14 cellular contexts compared by ENCODE assay signal in genomic region chr4:165330071-165330470, GRCh38. TPM values are rescaled to one million over a fixed set of nuclear protein-coding genes. Genes with fewer than 3 reads are reported as not detected.
DNase-seq lines count a peak whose midpoint lies in the region; ATAC-seq, FAIRE-seq and TF ChIP-seq lines count a peak whose summit lies in the region.
"Had no signal": no experiment of that assay in that cellular context is flagged by ENCODE, and none has a peak within 500 bp of the region (broad histone marks: within the 10 kb centered on the region; RNA-seq: fewer than 3 reads in every experiment).

No MANE protein-coding gene starts in this region.

- no peaks in the 10 kb centered on the region for H3K27me3 ChIP-seq in NT2/D1 (ENCODE audit: insufficient read depth, insufficient read length)
- H3K27me3 ChIP-seq in endothelial cell of umbilical vein (ENCODE audit: control insufficient read depth in 2 of 2, insufficient read depth in 2 of 2, low read length in 2 of 2): no peaks in the 10 kb centered on the region
- no peaks in the 10 kb centered on the region for H3K27me3 ChIP-seq in neuron (ENCODE audit: insufficient read depth, low read length)

- no peak overlapping the region for H3K27ac ChIP-seq in endothelial cell of umbilical vein (ENCODE audit: insufficient read depth, low read depth, low read length)
- H3K27ac ChIP-seq: GM23248 had no signal

- CTCF ChIA-PET in endothelial cell of umbilical vein (lab: Charles Lee): interaction anchor here (0.6 to 8.8 kb wide), 3 partner anchors 44 to 199 kb away, joined by 3 to 50 read pairs (median 4); no protein-coding TSS in a partner anchor

- peak overlapping the region; percentile 50 for H3K4me3 ChIP-seq in NT2/D1 (ENCODE audit: insufficient read length, low read depth)
- H3K4me3 ChIP-seq in endothelial cell of umbilical vein (replicated peaks in 1 of 3; ENCODE audit: insufficient read depth in 1 of 3, low read depth in 1 of 3, low read length in 3 of 3): peak overlapping the region in 1 of 3 experiments; percentile 98
- peak overlapping the region; percentile 94 for H3K4me3 ChIP-seq in neuron (ENCODE audit: low read length)
- H3K4me3 ChIP-seq: GM23248 had no signal

- peaks cover 11% of the 10 kb centered on the region; the same call in 1 of the 2 replicates for H3K4me1 ChIP-seq in ES-I3 (ENCODE audit: insufficient read depth, low read length)
- no peaks in the 10 kb centered on the region for H3K4me1 ChIP-seq in NT2/D1 (ENCODE audit: insufficient read depth, insufficient read length)
- H3K4me1 ChIP-seq in endothelial cell of umbilical vein (ENCODE audit: control insufficient read depth, extremely low read depth, insufficient read depth, low read length): peaks cover 64% of the 10 kb centered on the region
- peaks cover 51% of the 10 kb centered on the region for H3K4me1 ChIP-seq in neuron (ENCODE audit: insufficient read depth, low read length)

- no peaks in the 10 kb centered on the region for H3K9me1 ChIP-seq in endothelial cell of umbilical vein (replicated peaks; ENCODE audit: control insufficient read depth, extremely low read depth, insufficient read depth, low read length)

- POLR2A ChIA-PET in endothelial cell of umbilical vein (lab: Charles Lee): interaction anchor here (1.5 kb wide), 1 partner anchor 20 kb away, joined by 3 read pairs; no protein-coding TSS in a partner anchor

- intact Hi-C loops in endothelial cell of umbilical vein (cut with micrococcal nuclease): no loop called here

- ATAC-seq in GM21619 (IDR thresholded peaks at IDR 0.05; ENCODE audit: unreplicated experiment) (no peak), GM18519 (IDR thresholded peaks at IDR 0.05; ENCODE audit: low FRiP score, unreplicated experiment) (no peak)
- ATAC-seq: left lobe of liver, sciatic nerve had no signal

- peak overlapping the region; percentile 92 for H3K4me2 ChIP-seq in endothelial cell of umbilical vein (ENCODE audit: insufficient read depth, low read length)

- dilution Hi-C loops in endothelial cell of umbilical vein (cut with MboI; ENCODE audit: extremely low pct_ligation_motif_present, low sequenced_read_pairs): no loop called here

- no peak for TF ChIP-seq POLR2A in endothelial cell of umbilical vein (IDR thresholded peaks at IDR 0.05; ENCODE audit: low read depth, low read length)

- H3K36me3 ChIP-seq in ES-I3 (ENCODE audit: insufficient read depth, low read length): 0 out of 2 replicates have a peak, but pooled peaks cover 5% of the 10 kb centered on the region
- peaks cover 31% of the 10 kb centered on the region for H3K36me3 ChIP-seq in NT2/D1 (ENCODE audit: insufficient read depth, insufficient read length, low read length)
- peaks cover 0 to 9% of the 10 kb centered on the region in 2 experiments for H3K36me3 ChIP-seq in endothelial cell of umbilical vein (ENCODE audit: control insufficient read depth in 2 of 2, extremely low read depth in 1 of 2, insufficient read depth in 2 of 2, low read length in 2 of 2)
- H3K36me3 ChIP-seq in neuron (ENCODE audit: insufficient read depth, low read length): peaks cover 43% of the 10 kb centered on the region

- no peak overlapping the region for H2AFZ ChIP-seq in endothelial cell of umbilical vein (ENCODE audit: low read depth, low read length)
- H2AFZ ChIP-seq in neuron (ENCODE audit: low read depth, low read length): no peak overlapping the region
- H2AFZ ChIP-seq: GM23248 had no signal

- H3K79me2 ChIP-seq in endothelial cell of umbilical vein (ENCODE audit: control insufficient read depth, insufficient read depth, low read length): peaks cover 76% of the 10 kb centered on the region

- H3K9me3 ChIP-seq in ES-I3 (ENCODE audit: control insufficient read depth, insufficient read depth, low read length) (no peaks in the 10 kb centered on the region), NT2/D1 (ENCODE audit: insufficient read depth, low read length) (no peaks in the 10 kb centered on the region; the same call in 1 of the 2 replicates), endothelial cell of umbilical vein (replicated peaks; ENCODE audit: control insufficient read depth, insufficient read depth, low read length) (peaks cover 3% of the 10 kb centered on the region), neuron (ENCODE audit: low read length) (no peaks in the 10 kb centered on the region)

- no TSS peak for BruUV-seq in endothelial cell of umbilical vein (replicated peaks; lab: Mats Ljungman, UMichigan)

- no peak for FAIRE-seq in endothelial cell of umbilical vein (lab: Jason Lieb, UNC)
- FAIRE-seq: TTC549 had no signal

- TF ChIP-seq CTCF in endothelial cell of umbilical vein (IDR thresholded peaks at IDR 0.05; ENCODE audit: extremely low read depth in 1 of 2, insufficient read depth in 1 of 2, low read depth in 1 of 2, low read length in 2 of 2): no peak

- H3K9ac ChIP-seq in ES-I3 (ENCODE audit: low read depth, low read length): peak overlapping the region; percentile 81; the same call in 1 of the 2 replicates
- peak overlapping the region; percentile 68 for H3K9ac ChIP-seq in NT2/D1 (ENCODE audit: insufficient read length, low read depth)
- no peak overlapping the region for H3K9ac ChIP-seq in endothelial cell of umbilical vein (replicated peaks; ENCODE audit: extremely low read depth, insufficient read depth, low read length)
- H3K9ac ChIP-seq: GM23248 had no signal

- no peak for DNase-seq in NT2/D1 (ENCODE audit: low read depth, low spot score)
- DNase-seq in endothelial cell of umbilical vein (ENCODE audit: low read depth, low spot score): no peak
- no peak for DNase-seq in mucosa of gallbladder (ENCODE audit: low spot score)
- DNase-seq in cortex of kidney (lab: John Stamatoyannopoulos, UW): no peak
- DNase-seq: activated gamma-delta T cell treated with Interleukin-2 at 50 U/mL for 16 hours, GM23248, NCI-H1417 had no signal

- peaks cover 4% of the 10 kb centered on the region for H4K20me1 ChIP-seq in endothelial cell of umbilical vein (replicated peaks; ENCODE audit: control insufficient read depth, extremely low read depth, insufficient read depth, low read length)

TF ChIP-seq in endothelial cell of umbilical vein, 7 proteins besides CTCF, POLR2A, EP300 and RAD21:
- TF ChIP-seq POLR2AphosphoS5 (IDR thresholded peaks at IDR 0.05; ENCODE audit: insufficient read depth, low read depth, low read length) (no peak), FOS (IDR thresholded peaks at IDR 0.05; ENCODE audit: borderline replicate concordance, insufficient read depth, low read length) (no peak), MYC (IDR thresholded peaks at IDR 0.05; ENCODE audit: low read depth, low read length) (no peak), JUN (IDR thresholded peaks at IDR 0.05; ENCODE audit: borderline replicate concordance, insufficient read depth, insufficient read length, low read depth) (no peak), EZH2 (IDR thresholded peaks at IDR 0.05; ENCODE audit: borderline replicate concordance, low read depth, low read length, severe bottlenecking) (no peak), GATA2 (IDR thresholded peaks at IDR 0.05; ENCODE audit: insufficient read depth, insufficient read length, low read depth, low read length) (no peak), MAX (IDR thresholded peaks at IDR 0.05; ENCODE audit: insufficient read depth, insufficient read length) (no peak)

RNA-seq across cellular contexts. Expression of gene MSMO1, which starts 2.6 kb away (rescaled TPM):
- 109 and 127 TPM in 2 replicates for total RNA-seq in endothelial cell of umbilical vein
- polyA plus RNA-seq in endothelial cell of umbilical vein: 69.0 and 74.3 TPM in 2 replicates
- 60.4 and 61.9 TPM in 2 replicates for polyA plus RNA-seq in endothelial cell of umbilical vein (2011; cell fraction: cytosol; rRNA removed)
- 23.0 and 32.4 TPM in 2 replicates for polyA plus RNA-seq in endothelial cell of umbilical vein (2011; cell fraction: nucleus; rRNA removed)
- polyA plus RNA-seq in endothelial cell of umbilical vein (2012): 34.5 and 57.2 TPM in 2 replicates
- 56.1 and 58.2 TPM in 2 replicates for polyA minus RNA-seq in endothelial cell of umbilical vein
- 13.2 TPM for polyA minus RNA-seq in endothelial cell of umbilical vein (2011; cell fraction: cytosol; rRNA and poly(A)+ RNA removed)
- 15.4 and 26.9 TPM in 2 replicates for polyA minus RNA-seq in endothelial cell of umbilical vein (2011; cell fraction: nucleus; rRNA and poly(A)+ RNA removed)
- total RNA-seq in mucosa of gallbladder: 246 TPM

RNA-seq across cellular contexts. Expression of gene CPE, which starts 48.7 kb away (rescaled TPM):
- total RNA-seq in endothelial cell of umbilical vein: 8.1 and 9.2 TPM in 2 replicates
- 2.2 and 2.7 TPM in 2 replicates for polyA plus RNA-seq in endothelial cell of umbilical vein
- 2.6 and 2.7 TPM in 2 replicates for polyA plus RNA-seq in endothelial cell of umbilical vein (2011; cell fraction: cytosol; rRNA removed)
- 1.1 and 1.3 TPM in 2 replicates for polyA plus RNA-seq in endothelial cell of umbilical vein (2011; cell fraction: nucleus; rRNA removed)
- 1.4 and 1.9 TPM in 2 replicates for polyA plus RNA-seq in endothelial cell of umbilical vein (2012)
- 4.4 and 6.5 TPM in 2 replicates for polyA minus RNA-seq in endothelial cell of umbilical vein
- polyA minus RNA-seq in endothelial cell of umbilical vein (2011; cell fraction: cytosol; rRNA and poly(A)+ RNA removed): 2.7 TPM
- 0.24 and 0.58 TPM in 2 replicates for polyA minus RNA-seq in endothelial cell of umbilical vein (2011; cell fraction: nucleus; rRNA and poly(A)+ RNA removed)
- total RNA-seq in mucosa of gallbladder: 39.6 TPM
